ENCODE assay signal across 1 cellular context in the genomic region with DNA sequence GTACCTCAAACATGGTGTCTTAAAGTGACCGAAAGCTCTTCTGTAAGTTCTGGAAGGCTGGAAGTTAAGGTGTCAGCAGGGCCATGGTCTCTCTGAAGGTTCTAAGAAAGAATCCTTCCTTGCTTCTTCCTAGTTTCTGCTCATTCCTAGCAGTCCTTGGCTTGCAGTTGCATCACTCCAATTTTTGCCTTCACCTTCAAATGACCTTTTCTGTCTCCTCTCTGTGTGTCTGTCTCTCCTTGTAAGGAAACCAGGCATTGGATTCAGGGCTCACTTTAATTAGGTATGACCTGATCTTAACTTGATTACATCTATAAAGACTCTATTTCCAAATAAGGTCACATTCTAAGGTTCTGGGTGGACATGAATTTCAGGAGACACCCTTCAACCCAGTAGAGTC.
A peak's percentile ranks its signal among the peaks of the same experiment; 100 is the strongest.
TF ChIP-seq lines count a peak whose summit lies in the region.

No MANE protein-coding gene starts in this region.

TF ChIP-seq in K562, 482 proteins besides CTCF, POLR2A, EP300 and RAD21:
- no peak for TF ChIP-seq RFX5 (IDR thresholded peaks at IDR 0.05; ENCODE audit: low read depth, low read length)
- peak; percentile 92 for TF ChIP-seq ESRRA (IDR thresholded peaks at IDR 0.05; ENCODE audit: borderline replicate concordance, low read depth)
- peak; percentile 39; the same call in 1 of the 2 replicates for TF ChIP-seq CEBPG (CRISPR knock-in tag; IDR thresholded peaks at IDR 0.05)
- TF ChIP-seq CEBPG (tag; conservative IDR thresholded peaks at IDR 0.05 in 1 of 2, IDR thresholded peaks at IDR 0.05 in 1 of 2), result 0 out of 4 replicates have a peak, but pooled peaks of 1 of the 2 experiments have one; percentile 24
- TF ChIP-seq ZNF644 (tag; IDR thresholded peaks at IDR 0.05; ENCODE audit: low read depth), result no peak
- TF ChIP-seq CBFA2T2 (conservative IDR thresholded peaks at IDR 0.05), result no peak
- no peak for TF ChIP-seq CBX8 (IDR thresholded peaks at IDR 0.05; ENCODE audit: borderline replicate concordance, extremely low read depth, low read depth, low read length, poor library complexity, severe bottlenecking)
- no peak for TF ChIP-seq NR1H2 (CRISPR knock-in tag; IDR thresholded peaks at IDR 0.05)
- TF ChIP-seq CHD4 (IDR thresholded peaks at IDR 0.05; ENCODE audit: insufficient read depth, insufficient replicate concordance, low read depth, low read length, poor library complexity, severe bottlenecking), result no peak
- TF ChIP-seq SAP30 (IDR thresholded peaks at IDR 0.05; ENCODE audit: borderline replicate concordance, insufficient read depth, low read depth, low read length, poor library complexity, severe bottlenecking), result no peak
- TF ChIP-seq ZNF551 (CRISPR knock-in tag; IDR thresholded peaks at IDR 0.05), result no peak
